1 cellular context compared by ENCODE assay signal in the genomic region with DNA sequence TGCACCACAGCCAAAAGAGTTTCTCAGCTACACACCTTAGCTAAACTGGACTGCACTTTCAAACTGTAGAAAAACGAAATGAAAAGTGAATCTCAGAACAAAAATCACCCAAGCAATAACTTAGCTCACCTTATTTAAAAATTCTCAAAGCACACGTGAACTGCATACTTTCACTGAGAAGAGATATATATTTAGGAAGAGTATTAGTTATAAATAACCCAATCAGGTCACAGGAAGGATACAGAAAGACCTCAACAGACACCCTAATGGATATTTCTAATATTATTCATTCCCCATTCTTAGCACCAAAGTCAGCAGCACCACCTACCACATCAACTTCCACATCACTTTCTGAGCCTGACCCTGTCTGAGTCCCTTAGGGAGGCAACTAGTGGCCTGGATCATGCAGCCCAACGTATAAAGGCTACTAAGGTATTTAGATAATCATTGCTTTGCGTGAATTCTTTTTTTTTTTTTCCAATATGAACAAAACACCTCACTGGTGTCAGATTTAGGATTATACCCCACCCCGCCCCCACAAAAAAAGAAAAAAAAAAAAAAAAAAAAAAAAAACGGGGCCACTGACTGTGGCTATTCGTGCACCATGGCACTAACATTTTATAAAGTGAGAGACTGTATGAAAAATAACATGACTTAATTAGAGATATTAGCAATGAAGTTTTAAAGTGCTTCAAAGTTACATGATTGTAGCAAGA.
TF ChIP-seq lines count a peak whose summit lies in the region.

No MANE protein-coding gene starts in this region.

TF ChIP-seq in H1, 55 proteins besides CTCF, POLR2A, EP300 and RAD21:
- no peak for TF ChIP-seq SP1 (IDR thresholded peaks at IDR 0.05; ENCODE audit: low read depth, low read length)
- TF ChIP-seq HDAC2 (IDR thresholded peaks at IDR 0.05; ENCODE audit: borderline replicate concordance in 1 of 2, low read depth in 2 of 2, low read length in 2 of 2) = no peak
- no peak for TF ChIP-seq TAF1 (IDR thresholded peaks at IDR 0.05; ENCODE audit: low read depth, low read length)
- no peak for TF ChIP-seq JUN (IDR thresholded peaks at IDR 0.05; ENCODE audit: low read depth, low read length)
- no peak for TF ChIP-seq JUND (IDR thresholded peaks at IDR 0.05; ENCODE audit: low read length)
- TF ChIP-seq BACH1 (IDR thresholded peaks at IDR 0.05; ENCODE audit: low read length) = no peak
- no peak for TF ChIP-seq TBP (IDR thresholded peaks at IDR 0.05; ENCODE audit: low read depth, low read length)
- TF ChIP-seq, protein P1, sequence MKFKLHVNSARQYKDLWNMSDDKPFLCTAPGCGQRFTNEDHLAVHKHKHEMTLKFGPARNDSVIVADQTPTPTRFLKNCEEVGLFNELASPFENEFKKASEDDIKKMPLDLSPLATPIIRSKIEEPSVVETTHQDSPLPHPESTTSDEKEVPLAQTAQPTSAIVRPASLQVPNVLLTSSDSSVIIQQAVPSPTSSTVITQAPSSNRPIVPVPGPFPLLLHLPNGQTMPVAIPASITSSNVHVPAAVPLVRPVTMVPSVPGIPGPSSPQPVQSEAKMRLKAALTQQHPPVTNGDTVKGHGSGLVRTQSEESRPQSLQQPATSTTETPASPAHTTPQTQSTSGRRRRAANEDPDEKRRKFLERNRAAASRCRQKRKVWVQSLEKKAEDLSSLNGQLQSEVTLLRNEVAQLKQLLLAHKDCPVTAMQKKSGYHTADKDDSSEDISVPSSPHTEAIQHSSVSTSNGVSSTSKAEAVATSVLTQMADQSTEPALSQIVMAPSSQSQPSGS (IDR thresholded peaks at IDR 0.05; ENCODE audit: low read length) = no peak
- TF ChIP-seq CHD1 (IDR thresholded peaks at IDR 0.05; ENCODE audit: low read depth, low read length) = no peak
- TF ChIP-seq SRF (IDR thresholded peaks at IDR 0.05; ENCODE audit: low read depth, low read length) = no peak
- no peak for TF ChIP-seq NRF1 (IDR thresholded peaks at IDR 0.05; ENCODE audit: low read depth, low read length)
- no peak for TF ChIP-seq CBX5 (IDR thresholded peaks at IDR 0.05; ENCODE audit: low read depth, low read length)
- no peak for TF ChIP-seq EGR1 (IDR thresholded peaks at IDR 0.05; ENCODE audit: borderline replicate concordance, low read depth, low read length)
- TF ChIP-seq RFX5 (IDR thresholded peaks at IDR 0.05; ENCODE audit: borderline replicate concordance, low read depth, low read length) = no peak
- no peak for TF ChIP-seq POLR2AphosphoS5 (IDR thresholded peaks at IDR 0.05; ENCODE audit: low read depth, low read length)
- no peak for TF ChIP-seq PHF8 (conservative IDR thresholded peaks at IDR 0.05; ENCODE audit: low read depth, low read length)
- no peak for TF ChIP-seq GABPA (IDR thresholded peaks at IDR 0.05; ENCODE audit: borderline replicate concordance, insufficient read depth, low read length)
- TF ChIP-seq SUZ12 (IDR thresholded peaks at IDR 0.05; ENCODE audit: low read length) = no peak
- no peak for TF ChIP-seq FOSL1 (IDR thresholded peaks at IDR 0.05; ENCODE audit: insufficient read depth, low read depth, low read length)
